ENCODE assay signal across 13 cellular contexts in genomic region chr13:100594731-100595130, GRCh38. TPM values are rescaled to one million over a fixed set of nuclear protein-coding genes. Genes with fewer than 3 reads are reported as not detected.
DNase-seq lines count a peak whose midpoint lies in the region; ATAC-seq, FAIRE-seq and TF ChIP-seq lines count a peak whose summit lies in the region.
"Had no signal": no experiment of that assay in that cellular context is flagged by ENCODE, and none has a peak within 500 bp of the region (broad histone marks: within the 10 kb centered on the region; RNA-seq: fewer than 3 reads in every experiment).

No MANE protein-coding gene starts in this region.

- no peaks in the 10 kb centered on the region for H3K27me3 Mint-ChIP-seq in GM23338 (ENCODE audit: insufficient read depth, low read depth, poor library complexity)

- TF ChIP-seq CTCF in AG09319 (IDR thresholded peaks at IDR 0.05; ENCODE audit: low read depth, low read length) (peak; percentile 1), GM23338 (conservative IDR thresholded peaks at IDR 0.05; ENCODE audit: low read depth in 2 of 2) (peak; percentile 75 to 81), astrocyte of the cerebellum (IDR thresholded peaks at IDR 0.05; ENCODE audit: low read depth, low read length, missing control alignments) (peak; percentile 25), kidney (IDR thresholded peaks at IDR 0.05; ENCODE audit: borderline replicate concordance, extremely low read depth, insufficient read depth) (peak; percentile 19)

- no peaks in the 10 kb centered on the region for H3K9me3 ChIP-seq in kidney (ENCODE audit: control insufficient read depth in 1 of 2, low read length in 2 of 2)

- no peak overlapping the region for H3K4me3 Mint-ChIP-seq in GM23338
- H3K4me3 Mint-ChIP-seq: activated T-cell treated with anti-CD3 and anti-CD28 coated beads, Interleukin-2, amount 50 U/mL, for 72 hours had no signal

- no peaks in the 10 kb centered on the region for H3K9me2 ChIP-seq in GM23338 (ENCODE audit: insufficient read depth)

- intact Hi-C loops in kidney (cut with DNase I) (no loop called here), Right ventricle myocardium superior (cut with DNase I) (no loop called here)

- no peaks in the 10 kb centered on the region for H3K27me3 ChIP-seq in GM23338 (ENCODE audit: insufficient read depth)

- 0 out of 2 replicates have a peak, but pooled peaks cover 2% of the 10 kb centered on the region for H3F3A ChIP-seq in GM23338 (replicated peaks; ENCODE audit: low read depth)

- FAIRE-seq in kidney (lab: Jason Lieb, UNC): no peak

- no peaks in the 10 kb centered on the region for H3K36me3 ChIP-seq in GM23338 (ENCODE audit: insufficient read depth)
- H3K36me3 ChIP-seq in kidney (ENCODE audit: control insufficient read depth in 1 of 2, insufficient read depth in 2 of 2, low read length in 2 of 2): no peaks in the 10 kb centered on the region

- no peak overlapping the region for H3K9ac ChIP-seq in kidney (ENCODE audit: low read length in 2 of 2)

- H4K20me1 ChIP-seq in GM23338 (replicated peaks; ENCODE audit: insufficient read depth): no peaks in the 10 kb centered on the region

- H3K4me1 ChIP-seq in GM23338 (ENCODE audit: insufficient read depth) (no peaks in the 10 kb centered on the region), kidney (ENCODE audit: control insufficient read depth in 1 of 2, insufficient read depth in 1 of 2, low read depth in 1 of 2, low read length in 2 of 2) (no peaks in the 10 kb centered on the region)

- no peak overlapping the region for H3K27ac ChIP-seq in GM23338 (ENCODE audit: low read depth)
- no peak overlapping the region for H3K27ac ChIP-seq in kidney (ENCODE audit: low read depth in 2 of 2, low read length in 2 of 2)

- H3K4me3 ChIP-seq in GM23338 (no peak overlapping the region), astrocyte of the cerebellum (ENCODE audit: low read depth, low read length) (no peak overlapping the region), kidney (ENCODE audit: low read length in 2 of 2) (no peak overlapping the region)

- no peak for DNase-seq in AG09319 (ENCODE audit: extremely low read depth, low read depth)
- peak; percentile 77 for DNase-seq in GM23338 (ENCODE audit: low spot score)
- DNase-seq in astrocyte of the cerebellum (ENCODE audit: low read depth): no peak
- no peak for DNase-seq in kidney
- DNase-seq in Right ventricle myocardium superior: no peak
- DNase-seq in NCI-H1694 (lab: John Stamatoyannopoulos, UW): no peak
- DNase-seq in NOMO-1 treated with dmso at 0.1 percent for 144 hours (lab: John Stamatoyannopoulos, UW; ENCODE audit: unreplicated experiment): no peak
- DNase-seq: activated T-cell treated with anti-CD3 and anti-CD28 coated beads, Interleukin-2, amount 50 U/mL, for 72 hours; caudate nucleus; NCI-H1694 treated with DMSO at 0.1 percent for 48 hours; RPMI8226; stimulated activated CD4-positive, alpha-beta T cell treated with anti-CD3 and anti-CD28 coated beads, Interleukin-4, amount 100 ng/mL, for 4 hours had no signal

- no peaks in the 10 kb centered on the region; the same call in 2 of the 3 replicates for H3K9me3 Mint-ChIP-seq in GM23338
- H3K9me3 Mint-ChIP-seq: activated T-cell treated with anti-CD3 and anti-CD28 coated beads, Interleukin-2, amount 50 U/mL, for 72 hours had no signal

- peaks cover 8% of the 10 kb centered on the region; the same call in 2 of the 3 replicates for H3K4me1 Mint-ChIP-seq in GM23338

- H3K36me3 Mint-ChIP-seq in GM23338 (ENCODE audit: low read depth): no peaks in the 10 kb centered on the region

- H3K79me2 ChIP-seq in GM23338 (replicated peaks; ENCODE audit: insufficient read depth): no peaks in the 10 kb centered on the region

- peak overlapping the region; percentile 23; the same call in 1 of the 2 replicates for H2AFZ ChIP-seq in GM23338

- in situ Hi-C loops in astrocyte of the cerebellum (cut with HindIII; ENCODE audit: low sequenced_read_pairs): loop anchor here (5.0 kb wide), 1 partner anchor 63 kb away; no protein-coding TSS in a partner anchor

- H3K27ac Mint-ChIP-seq in GM23338: no peak overlapping the region; the same call in 1 of the 2 replicates
- H3K27ac Mint-ChIP-seq: activated T-cell treated with anti-CD3 and anti-CD28 coated beads, Interleukin-2, amount 50 U/mL, for 72 hours had no signal

- no peak overlapping the region for H3K4me2 ChIP-seq in GM23338

- peak; percentile 95 for ATAC-seq in GM23338
- ATAC-seq in GM21423 (IDR thresholded peaks at IDR 0.05; ENCODE audit: unreplicated experiment): no peak
- no peak for ATAC-seq in Right ventricle myocardium superior (ENCODE audit: poor library complexity)
- ATAC-seq: activated T-cell treated with anti-CD3 and anti-CD28 coated beads, Interleukin-2, amount 50 U/mL, for 72 hours had no signal

TF ChIP-seq in GM23338, 12 proteins besides CTCF, POLR2A, EP300 and RAD21 (continues in another document):
- TF ChIP-seq STAT1 (IDR thresholded peaks at IDR 0.05; ENCODE audit: unreplicated experiment) (no peak), JUNB (IDR thresholded peaks at IDR 0.05; ENCODE audit: unreplicated experiment) (no peak), ZNF462 (CRISPR knock-in tag; IDR thresholded peaks at IDR 0.05) (no peak), POLR2AphosphoS5 (IDR thresholded peaks at IDR 0.05; ENCODE audit: low read depth) (no peak), CREB1 (CRISPR knock-in tag; IDR thresholded peaks at IDR 0.05; ENCODE audit: low read depth) (no peak)

RNA-seq across cellular contexts. Expression of gene GGACT, which starts 6.1 kb away (rescaled TPM):
- total RNA-seq in GM23338 (2014; rRNA removed; shearing (Covaris generic)): 0.24 and 1.1 TPM in 2 replicates
- polyA plus RNA-seq in GM23338 (2016; fragmentation: Nextera tagmentation; extraction: Ambion mirVana) (0.61 and 1.0 TPM in 2 replicates), kidney (ENCODE audit: insufficient read depth, low read depth, low replicate concordance) (15.6 TPM)
- total RNA-seq in kidney (9.3 TPM), Right ventricle myocardium superior (1.8 TPM)

Comparison
In these comparisons a context has a peak if more than half of its experiments do, and no peak if none do; other contexts are left out.
1. CTCF ChIP-seq: peak in every context shown above with its lines; median percentile 78 in GM23338; 25 in astrocyte of the cerebellum; 19 in kidney; 1 in AG09319.